In the genomic region with DNA sequence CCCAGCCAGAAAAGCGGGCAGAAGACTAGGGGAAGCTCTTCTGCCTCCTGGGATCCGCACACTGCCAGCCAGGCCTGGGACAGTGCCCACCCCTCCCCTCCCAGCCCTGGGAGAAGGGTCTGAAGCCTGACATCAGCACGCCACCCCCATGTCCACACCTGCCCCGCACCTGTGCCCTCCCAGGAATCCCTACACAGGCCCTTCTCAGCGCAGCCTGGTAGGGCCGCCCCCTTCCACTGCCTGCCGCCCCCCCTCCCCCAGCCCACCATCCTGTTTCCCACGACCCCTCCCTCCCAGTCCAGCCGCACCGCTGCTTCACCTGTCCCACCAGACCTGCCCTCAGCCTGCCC, we compare ENCODE assay signal across 15 cellular contexts. TPM values are rescaled to one million over a fixed set of nuclear protein-coding genes. Genes with fewer than 3 reads are reported as not detected.
DNase-seq lines count a peak whose midpoint lies in the region; ATAC-seq and TF ChIP-seq lines count a peak whose summit lies in the region.
"Had no signal": no experiment of that assay in that cellular context is flagged by ENCODE, and none has a peak within 500 bp of the region (broad histone marks: within the 10 kb centered on the region; RNA-seq: fewer than 3 reads in every experiment).

No MANE protein-coding gene starts in this region.

- no peak for DNase-seq in A673 (ENCODE audit: low spot score)
- no peak for DNase-seq in HCT116 (ENCODE audit: low read depth, low spot score)
- no peak for DNase-seq in coronary artery (ENCODE audit: low spot score)
- DNase-seq in GM10266 (ENCODE audit: extremely low spot score): no peak
- DNase-seq in EL: no peak
- DNase-seq in HT-29 (ENCODE audit: low spot score): no peak
- DNase-seq in T-helper 1 cell: no peak
- DNase-seq: cortex of kidney had no signal

- no peaks in the 10 kb centered on the region for H3K79me2 ChIP-seq in HCT116 (ENCODE audit: insufficient read depth, low read length)

- no peaks in the 10 kb centered on the region for H4K20me1 ChIP-seq in HCT116 (ENCODE audit: insufficient read depth)

- TF ChIP-seq POLR2A in HCT116 (IDR thresholded peaks at IDR 0.05; ENCODE audit: borderline replicate concordance, extremely low read depth, insufficient read depth, insufficient read length): no peak

- no peak overlapping the region for H3K9ac ChIP-seq in HCT116 (ENCODE audit: low read length)
- peak overlapping the region; percentile 34 for H3K9ac ChIP-seq in mucosa of stomach (ENCODE audit: low read length)

- H3K9me3 ChIP-seq in A673 (ENCODE audit: low read depth, low read length, poor library complexity, severe bottlenecking) (no peaks in the 10 kb centered on the region), HCT116 (ENCODE audit: control insufficient read depth in 1 of 2, insufficient read depth in 1 of 2, low read depth in 1 of 2, low read length in 2 of 2) (no peaks in the 10 kb centered on the region), mucosa of stomach (ENCODE audit: control insufficient read depth, low read length) (no peaks in the 10 kb centered on the region)
- H3K9me3 ChIP-seq: gastrocnemius medialis, lower lobe of right lung, SJSA1 had no signal

- CTCF ChIA-PET in A673 (lab: Charles Lee) (interaction anchor here (0.6 to 1.5 kb wide), 5 partner anchors 9 to 229 kb away, joined by 3 to 5 read pairs (median 4); no protein-coding TSS in a partner anchor), HCT116 (lab: Charles Lee) (interaction anchor here (0.9 to 3.1 kb wide), 23 partner anchors 8 to 252 kb away, joined by 3 to 31 read pairs (median 5); partner anchors contain the start of genes CBX2, CBX4 and CBX8)

- POLR2A ChIA-PET in A673 (lab: Charles Lee; ENCODE audit: low non-redundant PET): interaction anchor here (0.7 kb wide), 1 partner anchor 378 kb away, joined by 4 read pairs; no protein-coding TSS in a partner anchor
- POLR2A ChIA-PET in HCT116 (lab: Charles Lee): interaction anchor here (1.2 kb wide), 1 partner anchor 98 kb away, joined by 4 read pairs; the partner anchor contains the start of gene CBX4

- TF ChIP-seq RAD21 in HCT116 (IDR thresholded peaks at IDR 0.05; ENCODE audit: low read depth): no peak

- H3K9me2 ChIP-seq in HCT116 (ENCODE audit: insufficient read depth): no peaks in the 10 kb centered on the region

- peak overlapping the region; percentile 68 for H3K4me2 ChIP-seq in HCT116 (ENCODE audit: low read length)

- H3K27me3 ChIP-seq in A673 (replicated peaks; ENCODE audit: insufficient read depth, low read depth, low read length, poor library complexity) (no peaks in the 10 kb centered on the region), HCT116 (ENCODE audit: insufficient read depth, low read length) (0 out of 2 replicates have a peak, but pooled peaks cover 3% of the 10 kb centered on the region), mucosa of stomach (ENCODE audit: control insufficient read depth, insufficient read depth, low read length) (peaks cover 14% of the 10 kb centered on the region)

- H3K27ac ChIP-seq in A673 (ENCODE audit: low read depth, low read length, poor library complexity, severe bottlenecking) (no peak overlapping the region), HCT116 (ENCODE audit: low read depth, low read length) (no peak overlapping the region), coronary artery (no peak overlapping the region)
- H3K27ac ChIP-seq: gastrocnemius medialis, lower lobe of right lung, SJSA1 had no signal

- BruUV-seq in A673 (replicated peaks; lab: Mats Ljungman, UMichigan): no TSS peak
- BruUV-seq in HCT116 (replicated peaks; lab: Mats Ljungman, UMichigan): no TSS peak

- TF ChIP-seq CTCF in A673 (conservative IDR thresholded peaks at IDR 0.05; ENCODE audit: low read depth, low read length) (no peak), HCT116 (IDR thresholded peaks at IDR 0.05 in 2 of 3, conservative IDR thresholded peaks at IDR 0.05 in 1 of 3; ENCODE audit: borderline replicate concordance in 1 of 3, insufficient read depth in 1 of 3, low read depth in 2 of 3, low read length in 2 of 3) (no peak), coronary artery (IDR thresholded peaks at IDR 0.05) (no peak), GM10266 (IDR thresholded peaks at IDR 0.05; ENCODE audit: control insufficient read depth, insufficient read depth, low read depth, missing control alignments) (no peak)

- intact Hi-C loops in A673 (cut with micrococcal nuclease; ENCODE audit: unreplicated experiment) (loop anchor here (5.0 to 10.0 kb wide), 2 partner anchors 93 to 181 kb away; partner anchors contain the start of gene CBX4), HCT116 (cut with micrococcal nuclease) (no loop called here)

- H2AFZ ChIP-seq in HCT116 (ENCODE audit: low read depth, low read length, poor library complexity, severe bottlenecking): no peak overlapping the region

- peak overlapping the region; percentile 35 for H3K4me3 ChIP-seq in A673 (ENCODE audit: low read depth, low read length, poor library complexity, severe bottlenecking)
- H3K4me3 ChIP-seq in HCT116 (replicated peaks in 1 of 2; ENCODE audit: low read depth in 1 of 2, low read length in 2 of 2): no peak overlapping the region
- peak overlapping the region; percentile 37 for H3K4me3 ChIP-seq in coronary artery
- no peak overlapping the region for H3K4me3 ChIP-seq in mucosa of stomach (ENCODE audit: low read length)
- H3K4me3 ChIP-seq: lower lobe of right lung, SJSA1 had no signal

- RAD21 ChIA-PET in HCT116 (lab: Charles Lee; ENCODE audit: low non-redundant PET in 1 of 2, low total read pairs in 2 of 2, uncharacterized antibody in 2 of 2, unreplicated experiment in 2 of 2): interaction anchor here in 1 of 2 experiments (1.3 kb wide), 1 partner anchor 48 kb away, joined by 5 read pairs; no protein-coding TSS in a partner anchor

- peaks cover 10% of the 10 kb centered on the region for H3K4me1 ChIP-seq in A673 (ENCODE audit: insufficient read depth, low read length, poor library complexity, severe bottlenecking)
- peaks cover 10 to 29% of the 10 kb centered on the region in 2 experiments; a peak in 3 of 4 replicates for H3K4me1 ChIP-seq in HCT116 (ENCODE audit: control insufficient read depth in 1 of 2, insufficient read depth in 2 of 2, low read length in 2 of 2)
- peaks cover 33% of the 10 kb centered on the region for H3K4me1 ChIP-seq in mucosa of stomach (ENCODE audit: control insufficient read depth, insufficient read depth, low read length)

- ATAC-seq in HCT116: no peak

- H3K36me3 ChIP-seq in A673 (ENCODE audit: insufficient read depth, low read length, poor library complexity, severe bottlenecking) (no peaks in the 10 kb centered on the region), HCT116 (ENCODE audit: control insufficient read depth in 1 of 2, insufficient read depth in 2 of 2, low read length in 2 of 2) (no peaks in the 10 kb centered on the region), mucosa of stomach (ENCODE audit: control insufficient read depth, insufficient read depth, low read length) (no peaks in the 10 kb centered on the region)
- H3K36me3 ChIP-seq: gastrocnemius medialis, lower lobe of right lung, SJSA1 had no signal

TF ChIP-seq in HCT116, 20 proteins besides CTCF, POLR2A, EP300 and RAD21 (continues in another document):
- no peak for TF ChIP-seq CBX3 (IDR thresholded peaks at IDR 0.05; ENCODE audit: low read depth)
- TF ChIP-seq SP1 (IDR thresholded peaks at IDR 0.05; ENCODE audit: low read depth): no peak
- TF ChIP-seq FOSL1 (IDR thresholded peaks at IDR 0.05; ENCODE audit: low read depth): no peak
- no peak for TF ChIP-seq CEBPB (IDR thresholded peaks at IDR 0.05; ENCODE audit: low read depth)
- no peak for TF ChIP-seq SRF (IDR thresholded peaks at IDR 0.05; ENCODE audit: low read depth)
- TF ChIP-seq EZH2 (IDR thresholded peaks at IDR 0.05): no peak
- no peak for TF ChIP-seq TCF7L2 (IDR thresholded peaks at IDR 0.05; ENCODE audit: borderline replicate concordance, extremely low read depth, insufficient read depth, insufficient read length)
- TF ChIP-seq, protein P1, sequence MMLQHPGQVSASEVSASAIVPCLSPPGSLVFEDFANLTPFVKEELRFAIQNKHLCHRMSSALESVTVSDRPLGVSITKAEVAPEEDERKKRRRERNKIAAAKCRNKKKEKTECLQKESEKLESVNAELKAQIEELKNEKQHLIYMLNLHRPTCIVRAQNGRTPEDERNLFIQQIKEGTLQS (IDR thresholded peaks at IDR 0.05): no peak
- no peak for TF ChIP-seq REST (IDR thresholded peaks at IDR 0.05; ENCODE audit: low read depth)

RNA-seq across cellular contexts. Expression of gene ENPP7, which starts 10.6 kb away (rescaled TPM):
- total RNA-seq in A673 (2021) (not detected in 2 replicates), HCT116 (2021; ENCODE audit: unreplicated experiment) (not detected)
- not detected in 2 replicates for polyA plus RNA-seq in HCT116 (2012)
- not detected in 2 replicates for total RNA-seq in HT-29 (2014; rRNA removed; shearing (Covaris generic))
- total RNA-seq: aorta, epithelial cell of proximal tubule, gastrocnemius medialis, right cardiac atrium, SJSA1 had no signal
- polyA plus RNA-seq: right cardiac atrium had no signal

RNA-seq across cellular contexts. Expression of gene CBX2, which starts 36.6 kb away (rescaled TPM):
- total RNA-seq in A673 (2021) (59.5 and 66.4 TPM in 2 replicates), HCT116 (2021; ENCODE audit: unreplicated experiment) (28.3 TPM)
- 8.8 and 9.6 TPM in 2 replicates for polyA plus RNA-seq in HCT116 (2012)
- 9.5 and 13.4 TPM in 2 replicates for total RNA-seq in HT-29 (2014; rRNA removed; shearing (Covaris generic))
- polyA plus RNA-seq: aorta had no signal

RNA-seq across cellular contexts. Expression of gene CBX8, which starts 55.5 kb away (rescaled TPM):
- total RNA-seq in A673 (2021) (24.5 and 27.0 TPM in 2 replicates), HCT116 (2021; ENCODE audit: unreplicated experiment) (29.0 TPM)
- 17.3 and 18.1 TPM in 2 replicates for polyA plus RNA-seq in HCT116 (2012)
- 14.4 and 14.9 TPM in 2 replicates for total RNA-seq in HT-29 (2014; rRNA removed; shearing (Covaris generic))

Comparison
In these comparisons a context has a peak if more than half of its experiments do, and no peak if none do; other contexts are left out.
1. H3K4me3 ChIP-seq: peak in A673 (single experiment) and coronary artery (single experiment); none in HCT116 (0 of 2) and mucosa of stomach (single experiment).